26 cellular contexts compared by ENCODE assay signal in the genomic region with DNA sequence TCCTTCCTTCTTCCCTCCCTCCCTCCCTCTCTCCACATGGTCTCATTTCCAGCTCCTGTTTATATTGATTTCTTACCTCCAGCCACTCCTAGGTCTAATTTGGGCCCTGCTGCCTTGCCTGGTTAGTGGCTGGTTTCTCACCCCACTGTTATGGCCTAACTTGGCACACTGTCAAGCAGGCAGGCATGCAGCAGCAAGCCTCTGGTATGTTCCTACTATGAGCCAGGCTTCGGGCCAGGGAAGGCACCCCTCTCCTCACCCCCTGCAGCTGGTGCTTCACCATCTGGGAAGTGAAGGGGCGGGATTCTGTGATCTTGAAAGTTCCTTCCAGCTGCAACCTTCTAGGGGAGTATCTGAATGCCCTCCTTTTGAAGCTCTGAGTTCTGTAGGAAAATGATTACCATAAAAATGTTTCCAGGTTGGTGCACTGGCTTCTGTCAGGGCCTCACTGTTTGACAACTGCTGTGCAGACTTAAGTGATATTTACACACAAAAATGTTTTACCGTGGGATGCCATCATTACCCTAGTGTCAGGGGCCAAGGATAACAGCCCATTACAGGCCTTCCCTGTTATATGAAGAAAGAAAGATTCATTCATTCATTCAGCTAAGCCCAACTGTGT. TPM values are rescaled to one million over a fixed set of nuclear protein-coding genes. Genes with fewer than 3 reads are reported as not detected.
DNase-seq lines count a peak whose midpoint lies in the region; ATAC-seq, FAIRE-seq and TF ChIP-seq lines count a peak whose summit lies in the region.
"Had no signal": no experiment of that assay in that cellular context is flagged by ENCODE, and none has a peak within 500 bp of the region (broad histone marks: within the 10 kb centered on the region; RNA-seq: fewer than 3 reads in every experiment).

No MANE protein-coding gene starts in this region.

- TF ChIP-seq CTCF in HEK293 (tag by site-specific recombination; IDR thresholded peaks at IDR 0.05) (no peak), epithelial cell of esophagus (IDR thresholded peaks at IDR 0.05; ENCODE audit: insufficient read depth, low read depth, low read length, missing control alignments) (no peak), pancreas (IDR thresholded peaks at IDR 0.05) (no peak)

- H3K9me3 Mint-ChIP-seq in activated naive CD4-positive, alpha-beta T cell treated with anti-CD3 and anti-CD28 coated beads for 36 hours: no peaks in the 10 kb centered on the region
- H3K9me3 Mint-ChIP-seq: stimulated activated naive CD8-positive, alpha-beta T cell treated with anti-CD3 and anti-CD28 coated beads, Interleukin-15, Interleukin-2, amounts not matched to agents 100 ng/mL and 50 ng/mL, for 24 hours had no signal

- FAIRE-seq in pancreas (lab: Jason Lieb, UNC) (peak; percentile 20), GM12892 (lab: Jason Lieb, UNC) (no peak)
- FAIRE-seq: G401.6, H54, keratinocyte had no signal

- H3K4me1 ChIP-seq in HEK293 (ENCODE audit: control insufficient read depth, insufficient read depth, low read length): no peaks in the 10 kb centered on the region
- H3K4me1 ChIP-seq in pancreas: no peaks in the 10 kb centered on the region
- H3K4me1 ChIP-seq: body of pancreas, tibial artery had no signal

- peaks cover 0 to 2% (median 0%) of the 10 kb centered on the region in 4 donors for H3K27me3 ChIP-seq in pancreas
- H3K27me3 ChIP-seq: body of pancreas, tibial artery had no signal

- H3K4me1 Mint-ChIP-seq in activated naive CD4-positive, alpha-beta T cell treated with anti-CD3 and anti-CD28 coated beads for 36 hours (ENCODE audit: low read depth): no peaks in the 10 kb centered on the region
- H3K4me1 Mint-ChIP-seq: neural crest cell had no signal

- H3K36me3 ChIP-seq in HEK293 (ENCODE audit: control insufficient read depth in 2 of 2, insufficient read depth in 1 of 2, low read length in 2 of 2) (no peaks in the 10 kb centered on the region), pancreas (no peaks in the 10 kb centered on the region)
- H3K36me3 ChIP-seq: tibial artery had no signal

- WGBS in pancreas, 2 donors: 64 to 66% methylated on average over 3 of the region's 3 CpGs

- no peak for ATAC-seq in pancreas
- ATAC-seq: body of pancreas, esophagus mucosa, Panc1, sciatic nerve had no signal

- TF ChIP-seq POLR2A in GM12892 (IDR thresholded peaks at IDR 0.05; ENCODE audit: low read depth, low read length): no peak

- H3K27ac ChIP-seq in HEK293 (ENCODE audit: extremely low read depth, low read depth, low read length): no peak overlapping the region
- H3K27ac ChIP-seq in pancreas: no peak overlapping the region
- H3K27ac ChIP-seq: body of pancreas, tibial artery had no signal

- H3K27ac Mint-ChIP-seq in activated naive CD4-positive, alpha-beta T cell treated with anti-CD3 and anti-CD28 coated beads for 36 hours: no peak overlapping the region
- H3K27ac Mint-ChIP-seq: stimulated activated naive CD8-positive, alpha-beta T cell treated with anti-CD3 and anti-CD28 coated beads, Interleukin-15, Interleukin-2, amounts not matched to agents 100 ng/mL and 50 ng/mL, for 24 hours had no signal

- no peak overlapping the region for H3K4me3 ChIP-seq in HEK293 (ENCODE audit: low read depth, low read length)
- H3K4me3 ChIP-seq in epithelial cell of esophagus (ENCODE audit: low read length): no peak overlapping the region
- H3K4me3 ChIP-seq in pancreas: no peak overlapping the region
- H3K4me3 ChIP-seq: body of pancreas, lung, tibial artery had no signal

- H3K4me3 Mint-ChIP-seq in activated naive CD4-positive, alpha-beta T cell treated with anti-CD3 and anti-CD28 coated beads for 36 hours: no peak overlapping the region
- H3K4me3 Mint-ChIP-seq: neural crest cell; stimulated activated naive CD8-positive, alpha-beta T cell treated with anti-CD3 and anti-CD28 coated beads, Interleukin-15, Interleukin-2, amounts not matched to agents 100 ng/mL and 50 ng/mL, for 24 hours had no signal

- intact Hi-C loops in pancreas (cut with DNase I): no loop called here
- intact Hi-C loops in activated naive CD4-positive, alpha-beta T cell treated with anti-CD3 and anti-CD28 coated beads for 36 hours (cut with micrococcal nuclease): no loop called here

- no peaks in the 10 kb centered on the region for H3K36me3 Mint-ChIP-seq in activated naive CD4-positive, alpha-beta T cell treated with anti-CD3 and anti-CD28 coated beads for 36 hours (ENCODE audit: low read depth)

- POLR2A ChIA-PET in HEK293 (lab: Yijun Ruan, JAX): interaction anchor here (1.4 kb wide), 1 partner anchor 10 kb away, joined by 3 read pairs; no protein-coding TSS in a partner anchor

- no peaks in the 10 kb centered on the region for H3K27me3 Mint-ChIP-seq in activated naive CD4-positive, alpha-beta T cell treated with anti-CD3 and anti-CD28 coated beads for 36 hours (ENCODE audit: low read depth)
- H3K27me3 Mint-ChIP-seq: stimulated activated naive CD8-positive, alpha-beta T cell treated with anti-CD3 and anti-CD28 coated beads, Interleukin-15, Interleukin-2, amounts not matched to agents 100 ng/mL and 50 ng/mL, for 24 hours had no signal

- DNase-seq in NCI-H1694 (lab: John Stamatoyannopoulos, UW): peak; percentile 43
- DNase-seq in epithelial cell of esophagus (ENCODE audit: low read depth): peak; percentile 18
- DNase-seq in pancreas: no peak
- no peak for DNase-seq in activated naive CD4-positive, alpha-beta T cell treated with anti-CD3 and anti-CD28 coated beads for 36 hours
- no peak for DNase-seq in NCI-H2107 treated with DMSO at 0.1 percent for 48 hours (lab: John Stamatoyannopoulos, UW; ENCODE audit: unreplicated experiment)
- no peak for DNase-seq in GM12892 (ENCODE audit: insufficient read length)
- DNase-seq: activated CD4-positive, alpha-beta T cell treated with anti-CD3 and anti-CD28 coated beads, Interleukin-2, amount 50 U/mL, for 48 hours; activated CD8-positive, alpha-beta memory T cell treated with anti-CD3 and anti-CD28 coated beads, Interleukin-2, amount 50 U/mL, for 48 hours; body of pancreas; effector CD4-positive, alpha-beta T cell; Karpas-422; MV-4-11; NCI-H1930; NK-92 treated with Interleukin-12 subunit alpha and Interleukin-12 subunit beta, amount 100 ng/mL, for 24 hours; T-helper 1 cell; tibial artery had no signal

- CTCF ChIA-PET in HEK293 (lab: Yijun Ruan, JAX): interaction anchor here (1.0 kb wide), 1 partner anchor 28 kb away, joined by 5 read pairs; no protein-coding TSS in a partner anchor
- CTCF ChIA-PET in activated naive CD4-positive, alpha-beta T cell treated with anti-CD3 and anti-CD28 coated beads for 36 hours (lab: Charles Lee): no interaction called here

- H3K9me3 ChIP-seq in HEK293 (ENCODE audit: control insufficient read depth, insufficient read depth, low read depth, low read length): no peaks in the 10 kb centered on the region
- H3K9me3 ChIP-seq in pancreas: no peaks in the 10 kb centered on the region
- H3K9me3 ChIP-seq: body of pancreas, tibial artery had no signal

TF ChIP-seq in HEK293, 187 proteins besides CTCF, POLR2A, EP300 and RAD21 (continues in another document):
- no peak for TF ChIP-seq BCL11B (tag by site-specific recombination; IDR thresholded peaks at IDR 0.05; ENCODE audit: low read depth)
- TF ChIP-seq ZNF362 (tag by site-specific recombination; IDR thresholded peaks at IDR 0.05): no peak
- TF ChIP-seq, protein P1, sequence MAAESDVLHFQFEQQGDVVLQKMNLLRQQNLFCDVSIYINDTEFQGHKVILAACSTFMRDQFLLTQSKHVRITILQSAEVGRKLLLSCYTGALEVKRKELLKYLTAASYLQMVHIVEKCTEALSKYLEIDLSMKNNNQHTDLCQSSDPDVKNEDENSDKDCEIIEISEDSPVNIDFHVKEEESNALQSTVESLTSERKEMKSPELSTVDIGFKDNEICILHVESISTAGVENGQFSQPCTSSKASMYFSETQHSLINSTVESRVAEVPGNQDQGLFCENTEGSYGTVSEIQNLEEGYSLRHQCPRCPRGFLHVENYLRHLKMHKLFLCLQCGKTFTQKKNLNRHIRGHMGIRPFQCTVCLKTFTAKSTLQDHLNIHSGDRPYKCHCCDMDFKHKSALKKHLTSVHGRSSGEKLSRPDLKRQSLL (tag by site-specific recombination; IDR thresholded peaks at IDR 0.05): no peak
- TF ChIP-seq ZNF335 (tag by site-specific recombination; conservative IDR thresholded peaks at IDR 0.05): 0 out of 2 replicates have a peak, but pooled peaks have one; percentile 20
- no peak for TF ChIP-seq TSHZ1 (tag by site-specific recombination; IDR thresholded peaks at IDR 0.05; ENCODE audit: borderline replicate concordance)

RNA-seq across cellular contexts. Expression of gene VMA21, which starts 10.1 kb away (rescaled TPM):
- 10 to 100 TPM in 4 of 6 donors, 1 to 10 TPM in 2; 7.7 to 16.4 (median 13.8) TPM for total RNA-seq in pancreas
- 1 to 10 TPM; 3.3 to 8.9 TPM for polyA plus RNA-seq in pancreas
- 10 to 100 TPM; 36.5 to 39.7 TPM for total RNA-seq in activated naive CD4-positive, alpha-beta T cell treated with anti-CD3 and anti-CD28 coated beads for 36 hours
- polyA plus RNA-seq in GM12892 (2012; ENCODE audit: missing spikeins): 29.8 TPM

Comparison
In these comparisons a context has a peak if more than half of its experiments do, and no peak if none do; other contexts are left out.
1. DNase-seq: peak in NCI-H1694 (single experiment) and epithelial cell of esophagus (single experiment); none in pancreas (0 of 6), activated naive CD4-positive, alpha-beta T cell treated with anti-CD3 and anti-CD28 coated beads for 36 hours (single experiment), NCI-H2107 treated with DMSO at 0.1 percent for 48 hours (single experiment) and GM12892 (single experiment).